Comparison of ENCODE assay signal across 27 cellular contexts in genomic region chr10:78448994-78449418, GRCh38.
"Had no signal": no experiment of that assay in that cellular context is flagged by ENCODE, and none has a peak within 500 bp of the region (broad histone marks: within the 10 kb centered on the region; RNA-seq: fewer than 3 reads in every experiment).

No MANE protein-coding gene starts in this region.

- H3K9me3 Mint-ChIP-seq: activated B cell treated with CpG ODN at 0.5 μM for 24 hours; activated naive CD4-positive, alpha-beta T cell treated with anti-CD3 and anti-CD28 coated beads for 36 hours; activated naive CD8-positive, alpha-beta T cell treated with anti-CD3 and anti-CD28 coated beads for 36 hours; stimulated activated effector memory CD8-positive, alpha-beta T cell treated with anti-CD3 and anti-CD28 coated beads, Interleukin-12 subunit alpha, Interleukin-12 subunit beta, amount 100 ng/mL, for 72 hours; stimulated activated naive CD8-positive, alpha-beta T cell treated with anti-CD3 and anti-CD28 coated beads, Interleukin-15, Interleukin-2, amounts not matched to agents 100 ng/mL and 50 ng/mL, for 24 hours had no signal

- H3K9me3 ChIP-seq: adrenal gland, body of pancreas, esophagus muscularis mucosa, mucosa of descending colon, pancreas, prostate gland, sigmoid colon, thoracic aorta had no signal

- H3K36me3 Mint-ChIP-seq: activated naive CD8-positive, alpha-beta T cell treated with anti-CD3 and anti-CD28 coated beads for 36 hours; stimulated activated effector memory CD8-positive, alpha-beta T cell treated with anti-CD3 and anti-CD28 coated beads, Interleukin-12 subunit alpha, Interleukin-12 subunit beta, amount 100 ng/mL, for 72 hours had no signal

- H3K27ac ChIP-seq: adrenal gland, body of pancreas, esophagus muscularis mucosa, foreskin keratinocyte, pancreas, prostate gland, sigmoid colon, thoracic aorta had no signal

- ATAC-seq: body of pancreas; foreskin keratinocyte; left ventricle myocardium superior; mucosa of descending colon; pancreas; stimulated activated effector memory CD8-positive, alpha-beta T cell treated with anti-CD3 and anti-CD28 coated beads, Interleukin-12 subunit alpha, Interleukin-12 subunit beta, amount 100 ng/mL, for 72 hours had no signal

- H3K4me1 Mint-ChIP-seq: activated B cell treated with CpG ODN at 0.5 μM for 24 hours; activated naive CD8-positive, alpha-beta T cell treated with anti-CD3 and anti-CD28 coated beads for 36 hours; stimulated activated effector memory CD8-positive, alpha-beta T cell treated with anti-CD3 and anti-CD28 coated beads, Interleukin-12 subunit alpha, Interleukin-12 subunit beta, amount 100 ng/mL, for 72 hours had no signal

- H3K4me3 Mint-ChIP-seq: activated B cell treated with CpG ODN at 0.5 μM for 24 hours; activated naive CD4-positive, alpha-beta T cell treated with anti-CD3 and anti-CD28 coated beads for 36 hours; activated naive CD8-positive, alpha-beta T cell treated with anti-CD3 and anti-CD28 coated beads for 36 hours; stimulated activated effector memory CD8-positive, alpha-beta T cell treated with anti-CD3 and anti-CD28 coated beads, Interleukin-12 subunit alpha, Interleukin-12 subunit beta, amount 100 ng/mL, for 72 hours; stimulated activated naive CD8-positive, alpha-beta T cell treated with anti-CD3 and anti-CD28 coated beads, Interleukin-15, Interleukin-2, amounts not matched to agents 100 ng/mL and 50 ng/mL, for 24 hours had no signal

- H3K4me3 ChIP-seq: adrenal gland, body of pancreas, esophagus muscularis mucosa, mucosa of descending colon, pancreas, prostate gland, sigmoid colon, thoracic aorta had no signal

- H3K27ac Mint-ChIP-seq: activated B cell treated with CpG ODN at 0.5 μM for 24 hours; activated naive CD4-positive, alpha-beta T cell treated with anti-CD3 and anti-CD28 coated beads for 36 hours; activated naive CD8-positive, alpha-beta T cell treated with anti-CD3 and anti-CD28 coated beads for 36 hours; stimulated activated effector memory CD8-positive, alpha-beta T cell treated with anti-CD3 and anti-CD28 coated beads, Interleukin-12 subunit alpha, Interleukin-12 subunit beta, amount 100 ng/mL, for 72 hours; stimulated activated naive CD8-positive, alpha-beta T cell treated with anti-CD3 and anti-CD28 coated beads, Interleukin-15, Interleukin-2, amounts not matched to agents 100 ng/mL and 50 ng/mL, for 24 hours had no signal

- H3K36me3 ChIP-seq: adrenal gland, esophagus muscularis mucosa, pancreas, prostate gland, sigmoid colon, thoracic aorta had no signal

- H3K27me3 ChIP-seq: adrenal gland, body of pancreas, esophagus muscularis mucosa, foreskin keratinocyte, pancreas, sigmoid colon had no signal

- DNase-seq: activated B cell treated with CpG ODN at 0.5 μM for 24 hours; activated CD4-positive, alpha-beta T cell treated with anti-CD3 and anti-CD28 coated beads for 4 hours; activated CD4-positive, alpha-beta T cell treated with anti-CD3 and anti-CD28 coated beads, Interleukin-2, amount 50 U/mL, for 4 hours; activated effector memory CD4-positive, alpha-beta T cell treated with anti-CD3 and anti-CD28 coated beads, Interleukin-2, amount 50 U/mL, for 16 hours; activated naive CD4-positive, alpha-beta T cell treated with anti-CD3 and anti-CD28 coated beads for 36 hours; activated naive CD8-positive, alpha-beta T cell treated with anti-CD3 and anti-CD28 coated beads for 36 hours; activated T-cell treated with anti-CD3 and anti-CD28 coated beads for 4 hours; aorta; body of pancreas; dermis blood vessel endothelial cell; effector CD4-positive, alpha-beta T cell; foreskin keratinocyte; left ventricle myocardium superior; mucosa of descending colon; nucleus accumbens; pancreas; small intestine; stimulated activated CD4-positive, alpha-beta T cell treated with anti-CD3 and anti-CD28 coated beads, Interleukin-4, amount 100 ng/mL, for 24 hours; T1000; trophoblast cell had no signal

- H3K4me1 ChIP-seq: foreskin keratinocyte, prostate gland, sigmoid colon had no signal

- H3K27me3 Mint-ChIP-seq: activated naive CD8-positive, alpha-beta T cell treated with anti-CD3 and anti-CD28 coated beads for 36 hours; stimulated activated naive CD8-positive, alpha-beta T cell treated with anti-CD3 and anti-CD28 coated beads, Interleukin-15, Interleukin-2, amounts not matched to agents 100 ng/mL and 50 ng/mL, for 24 hours had no signal
